In genomic region chr10:70115948-70116682, GRCh38 we compare ENCODE assay signal across 8 cellular contexts. TPM values are rescaled to one million over a fixed set of nuclear protein-coding genes. Genes with fewer than 3 reads are reported as not detected.
DNase-seq lines count a peak whose midpoint lies in the region; ATAC-seq and TF ChIP-seq lines count a peak whose summit lies in the region.

No MANE protein-coding gene starts in this region.

- peak; percentile 86 for ATAC-seq in HCT116
- peak; percentile 53 for ATAC-seq in gastroesophageal sphincter
- no peak for ATAC-seq in GM21515 (IDR thresholded peaks at IDR 0.05; ENCODE audit: unreplicated experiment)

- H4K20me1 ChIP-seq in HCT116 (ENCODE audit: insufficient read depth) (no peaks in the 10 kb centered on the region), OCI-LY7 (ENCODE audit: insufficient read depth, low read length) (no peaks in the 10 kb centered on the region)

- H3K4me1 ChIP-seq in HCT116 (ENCODE audit: control insufficient read depth in 1 of 2, insufficient read depth in 2 of 2, low read length in 2 of 2), result no peaks in the 10 kb centered on the region
- no peaks in the 10 kb centered on the region for H3K4me1 ChIP-seq in OCI-LY7 (ENCODE audit: insufficient read depth, low read length, poor library complexity, severe bottlenecking)
- peaks cover 0 to 8% (median 0%) of the 10 kb centered on the region in 3 donors for H3K4me1 ChIP-seq in gastroesophageal sphincter

- TF ChIP-seq CTCF in CD14-positive monocyte (IDR thresholded peaks at IDR 0.05), result peak; percentile 96
- peak; percentile 71 to 95 (median 89) for TF ChIP-seq CTCF in HCT116 (IDR thresholded peaks at IDR 0.05 in 2 of 3, conservative IDR thresholded peaks at IDR 0.05 in 1 of 3; ENCODE audit: borderline replicate concordance in 1 of 3, insufficient read depth in 1 of 3, low read depth in 2 of 3, low read length in 2 of 3)
- TF ChIP-seq CTCF in OCI-LY7 (conservative IDR thresholded peaks at IDR 0.05; ENCODE audit: low read length), result peak; percentile 95
- TF ChIP-seq CTCF in gastroesophageal sphincter (IDR thresholded peaks at IDR 0.05), result peak; percentile 68 to 90 (median 78)

- peaks cover 0 to 8% (median 1%) of the 10 kb centered on the region in 3 donors for H3K27me3 Mint-ChIP-seq in CD14-positive monocyte (ENCODE audit: low read depth in 3 of 3)
- H3K27me3 Mint-ChIP-seq in activated T-helper 1 cell treated with anti-CD3 and anti-CD28 coated beads, Interleukin-12 subunit alpha, Interleukin-12 subunit beta, Interleukin-2, Interleukin-4 antibody, amounts not matched to agents 30 ng/mL and 10 ng/mL and 1 ng/mL, durations not matched to agents 14 hours and 24 hours and 36 hours (ENCODE audit: insufficient read depth), result peaks cover 2% of the 10 kb centered on the region

- 14 to 36% methylated on average over 3 to 5 of the region's 12 CpGs for WGBS in gastroesophageal sphincter (ENCODE audit: low coverage in 1 of 2), 2 donors

- DNase-seq in CD14-positive monocyte (ENCODE audit: low spot score), result no peak
- peak; percentile 21 for DNase-seq in HCT116 (ENCODE audit: low read depth, low spot score)
- peak; percentile 71 for DNase-seq in OCI-LY7 (ENCODE audit: low spot score)
- DNase-seq in activated T-helper 1 cell treated with anti-CD3 and anti-CD28 coated beads, Interleukin-12 subunit alpha, Interleukin-12 subunit beta, Interleukin-2, Interleukin-4 antibody, amounts not matched to agents 30 ng/mL and 10 ng/mL and 1 ng/mL, durations not matched to agents 14 hours and 24 hours and 36 hours (ENCODE audit: low spot score), result peak; percentile 41
- DNase-seq in posterior cingulate gyrus, result peak in 6 of 10 donors; percentile 30 to 84 (median 47)
- no peak for DNase-seq in NCI-H1048 (lab: John Stamatoyannopoulos, UW)

- H3K4me3 ChIP-seq in HCT116 (replicated peaks in 1 of 2; ENCODE audit: low read depth in 1 of 2, low read length in 2 of 2) (no peak overlapping the region), OCI-LY7 (ENCODE audit: low read depth, low read length, poor library complexity, severe bottlenecking) (no peak overlapping the region), gastroesophageal sphincter (no peak overlapping the region)

- intact Hi-C loops in CD14-positive monocyte (cut with micrococcal nuclease), result no loop called here
- intact Hi-C loops in HCT116 (cut with micrococcal nuclease), result no loop called here
- intact Hi-C loops in OCI-LY7 (cut with micrococcal nuclease; ENCODE audit: unreplicated experiment), result loop anchor here (1.0 to 5.0 kb wide), 2 partner anchors 248 to 261 kb away; no protein-coding TSS in a partner anchor
- intact Hi-C loops in activated T-helper 1 cell treated with anti-CD3 and anti-CD28 coated beads, Interleukin-12 subunit alpha, Interleukin-12 subunit beta, Interleukin-2, Interleukin-4 antibody, amounts not matched to agents 30 ng/mL and 10 ng/mL and 1 ng/mL, durations not matched to agents 14 hours and 24 hours and 36 hours (cut with micrococcal nuclease), result loop anchor here (1.0 to 2.0 kb wide), 3 partner anchors 17 to 248 kb away; partner anchors contain the start of genes AIFM2 and TYSND1
- intact Hi-C loops in posterior cingulate gyrus (cut with DNase I), result no loop called here

- H3K9me2 ChIP-seq in HCT116 (ENCODE audit: insufficient read depth), result no peaks in the 10 kb centered on the region
- no peaks in the 10 kb centered on the region for H3K9me2 ChIP-seq in OCI-LY7 (ENCODE audit: insufficient read depth, low read length)

- TF ChIP-seq POLR2A in HCT116 (IDR thresholded peaks at IDR 0.05; ENCODE audit: borderline replicate concordance, extremely low read depth, insufficient read depth, insufficient read length) (no peak), gastroesophageal sphincter (IDR thresholded peaks at IDR 0.05) (no peak)

- peaks cover 16 to 25% of the 10 kb centered on the region in 2 donors for H3K36me3 Mint-ChIP-seq in CD14-positive monocyte
- H3K36me3 Mint-ChIP-seq in activated T-helper 1 cell treated with anti-CD3 and anti-CD28 coated beads, Interleukin-12 subunit alpha, Interleukin-12 subunit beta, Interleukin-2, Interleukin-4 antibody, amounts not matched to agents 30 ng/mL and 10 ng/mL and 1 ng/mL, durations not matched to agents 14 hours and 24 hours and 36 hours (ENCODE audit: low read depth), result no peaks in the 10 kb centered on the region

- H3K27ac Mint-ChIP-seq in CD14-positive monocyte, result peak overlapping the region in 1 of 7 donors; percentile 68
- no peak overlapping the region for H3K27ac Mint-ChIP-seq in activated T-helper 1 cell treated with anti-CD3 and anti-CD28 coated beads, Interleukin-12 subunit alpha, Interleukin-12 subunit beta, Interleukin-2, Interleukin-4 antibody, amounts not matched to agents 30 ng/mL and 10 ng/mL and 1 ng/mL, durations not matched to agents 14 hours and 24 hours and 36 hours

- H3K36me3 ChIP-seq in HCT116 (ENCODE audit: control insufficient read depth in 1 of 2, insufficient read depth in 2 of 2, low read length in 2 of 2) (peaks cover 11 to 53% of the 10 kb centered on the region in 2 experiments; a peak in 3 of 4 replicates), OCI-LY7 (ENCODE audit: insufficient read depth, low read length) (no peaks in the 10 kb centered on the region), gastroesophageal sphincter (peaks cover 0 to 91% of the 10 kb centered on the region in 2 donors)

- RAD21 ChIA-PET in HCT116 (lab: Charles Lee; ENCODE audit: low non-redundant PET in 1 of 2, low total read pairs in 2 of 2, uncharacterized antibody in 2 of 2, unreplicated experiment in 2 of 2), result interaction anchor here (0.8 to 1.2 kb wide), 3 partner anchors 30 to 248 kb away, joined by 3 to 7 read pairs (median 4); partner anchors contain the start of gene TYSND1 (in 1 of the 2)

- H3K9ac ChIP-seq in HCT116 (ENCODE audit: low read length), result no peak overlapping the region

- H3K9me3 ChIP-seq in HCT116 (ENCODE audit: control insufficient read depth in 1 of 2, insufficient read depth in 1 of 2, low read depth in 1 of 2, low read length in 2 of 2), result no peaks in the 10 kb centered on the region
- H3K9me3 ChIP-seq in OCI-LY7 (ENCODE audit: low read length), result no peaks in the 10 kb centered on the region
- H3K9me3 ChIP-seq in gastroesophageal sphincter, result no peaks in the 10 kb centered on the region

- H3K27me3 ChIP-seq in HCT116 (ENCODE audit: insufficient read depth, low read length) (no peaks in the 10 kb centered on the region), gastroesophageal sphincter (no peaks in the 10 kb centered on the region)

- no peak for TF ChIP-seq EP300 in gastroesophageal sphincter (IDR thresholded peaks at IDR 0.05)

- POLR2A ChIA-PET in HCT116 (lab: Charles Lee), result interaction anchor here (1.8 kb wide), 1 partner anchor 30 kb away, joined by 7 read pairs; the partner anchor contains the start of gene TYSND1
- POLR2A ChIA-PET in OCI-LY7 (lab: Charles Lee), result interaction anchor here (0.5 to 1.4 kb wide), 6 partner anchors 25 to 923 kb away, joined by 3 to 4 read pairs (median 4); partner anchors contain the start of gene TYSND1

- H2AFZ ChIP-seq in HCT116 (ENCODE audit: low read depth, low read length, poor library complexity, severe bottlenecking), result no peak overlapping the region
- no peak overlapping the region for H2AFZ ChIP-seq in OCI-LY7 (ENCODE audit: low read length)

- peaks cover 14% of the 10 kb centered on the region for H3K4me1 Mint-ChIP-seq in CD14-positive monocyte
- H3K4me1 Mint-ChIP-seq in activated T-helper 1 cell treated with anti-CD3 and anti-CD28 coated beads, Interleukin-12 subunit alpha, Interleukin-12 subunit beta, Interleukin-2, Interleukin-4 antibody, amounts not matched to agents 30 ng/mL and 10 ng/mL and 1 ng/mL, durations not matched to agents 14 hours and 24 hours and 36 hours (ENCODE audit: low read depth), result peaks cover 8% of the 10 kb centered on the region

- H3K79me2 ChIP-seq in HCT116 (ENCODE audit: insufficient read depth, low read length), result no peaks in the 10 kb centered on the region
- no peaks in the 10 kb centered on the region for H3K79me2 ChIP-seq in OCI-LY7 (ENCODE audit: insufficient read depth, low read depth, low read length)

- no peak overlapping the region for H3K4me2 ChIP-seq in HCT116 (ENCODE audit: low read length)
- no peak overlapping the region for H3K4me2 ChIP-seq in OCI-LY7 (ENCODE audit: low read length)

- no peak overlapping the region for H3K27ac ChIP-seq in HCT116 (ENCODE audit: low read depth, low read length)
- no peak overlapping the region for H3K27ac ChIP-seq in OCI-LY7 (ENCODE audit: low read depth, low read length, poor library complexity, severe bottlenecking)
- no peak overlapping the region for H3K27ac ChIP-seq in gastroesophageal sphincter

- peak; percentile 65 for TF ChIP-seq RAD21 in HCT116 (IDR thresholded peaks at IDR 0.05; ENCODE audit: low read depth)

- BruUV-seq in HCT116 (replicated peaks; lab: Mats Ljungman, UMichigan), result no TSS peak
- BruUV-seq in OCI-LY7 (replicated peaks; lab: Mats Ljungman, UMichigan), result no TSS peak

- H3K9me3 Mint-ChIP-seq in CD14-positive monocyte, result peaks cover 0 to 2% (median 0%) of the 10 kb centered on the region in 7 donors
- no peaks in the 10 kb centered on the region for H3K9me3 Mint-ChIP-seq in activated T-helper 1 cell treated with anti-CD3 and anti-CD28 coated beads, Interleukin-12 subunit alpha, Interleukin-12 subunit beta, Interleukin-2, Interleukin-4 antibody, amounts not matched to agents 30 ng/mL and 10 ng/mL and 1 ng/mL, durations not matched to agents 14 hours and 24 hours and 36 hours

- CTCF ChIA-PET in HCT116 (lab: Charles Lee) (interaction anchor here (0.7 to 3.0 kb wide), 19 partner anchors 9 to 340 kb away, joined by 3 to 22 read pairs (median 4); partner anchors contain the start of genes MACROH2A2, SAR1A and TYSND1), OCI-LY7 (lab: Charles Lee; ENCODE audit: unreplicated experiment) (interaction anchor here (0.6 to 1.3 kb wide), 5 partner anchors 30 to 321 kb away, joined by 3 to 10 read pairs (median 3); partner anchors contain the start of gene TYSND1)

- H3K4me3 Mint-ChIP-seq in CD14-positive monocyte, result no peak overlapping the region
- no peak overlapping the region for H3K4me3 Mint-ChIP-seq in activated T-helper 1 cell treated with anti-CD3 and anti-CD28 coated beads, Interleukin-12 subunit alpha, Interleukin-12 subunit beta, Interleukin-2, Interleukin-4 antibody, amounts not matched to agents 30 ng/mL and 10 ng/mL and 1 ng/mL, durations not matched to agents 14 hours and 24 hours and 36 hours

RNA-seq across cellular contexts. Expression of gene AIFM2, which starts 16.5 kb away (rescaled TPM):
- polyA plus RNA-seq in CD14-positive monocyte, result under 1 TPM; 0.28 to 0.41 TPM
- total RNA-seq in HCT116 (2021; ENCODE audit: unreplicated experiment) (20.0 TPM), OCI-LY7 (2022) (2.4 and 2.6 TPM in 2 replicates), gastroesophageal sphincter (10 to 100 TPM; 11.8 to 23.3 (median 16.9) TPM)
- polyA plus RNA-seq in HCT116 (2012), result 21.4 and 25.9 TPM in 2 replicates
- total RNA-seq in OCI-LY7 (2014; rRNA removed; shearing (Covaris generic)), result 1.1 and 1.7 TPM in 2 replicates
- total RNA-seq in activated T-helper 1 cell treated with anti-CD3 and anti-CD28 coated beads, Interleukin-12 subunit alpha, Interleukin-12 subunit beta, Interleukin-2, Interleukin-4 antibody, amounts not matched to agents 30 ng/mL and 10 ng/mL and 1 ng/mL, durations not matched to agents 14 hours and 24 hours and 36 hours, result 7.1 and 7.3 TPM in 2 replicates

RNA-seq across cellular contexts. Expression of gene TYSND1, which starts 30.4 kb away (rescaled TPM):
- 10 to 100 TPM in 1 of 2 donors, 1 to 10 TPM in 1; 8.6 to 11.2 TPM for polyA plus RNA-seq in CD14-positive monocyte
- total RNA-seq in HCT116 (2021; ENCODE audit: unreplicated experiment) (13.6 TPM), OCI-LY7 (2022) (47.3 and 48.1 TPM in 2 replicates), gastroesophageal sphincter (10 to 100 TPM in 3 of 4 donors, 1 to 10 TPM in 1; 6.9 to 13.4 (median 11.4) TPM)
- polyA plus RNA-seq in HCT116 (2012), result 9.7 and 9.9 TPM in 2 replicates
- total RNA-seq in OCI-LY7 (2014; rRNA removed; shearing (Covaris generic)), result 32.5 and 33.4 TPM in 2 replicates
- total RNA-seq in activated T-helper 1 cell treated with anti-CD3 and anti-CD28 coated beads, Interleukin-12 subunit alpha, Interleukin-12 subunit beta, Interleukin-2, Interleukin-4 antibody, amounts not matched to agents 30 ng/mL and 10 ng/mL and 1 ng/mL, durations not matched to agents 14 hours and 24 hours and 36 hours, result 12.6 and 12.7 TPM in 2 replicates

RNA-seq across cellular contexts. Expression of gene SAR1A, which starts 54.2 kb away (rescaled TPM):
- 10 to 100 TPM; 36.7 to 47.5 TPM for polyA plus RNA-seq in CD14-positive monocyte
- total RNA-seq in HCT116 (2021; ENCODE audit: unreplicated experiment) (86.9 TPM), OCI-LY7 (2022) (71.0 and 81.4 TPM in 2 replicates), gastroesophageal sphincter (100 to 1,000 TPM in 1 of 4 donors, 10 to 100 TPM in 3; 86.0 to 122 (median 92.6) TPM)
- polyA plus RNA-seq in HCT116 (2012), result 37.1 and 43.0 TPM in 2 replicates
- 39.4 and 39.5 TPM in 2 replicates for total RNA-seq in OCI-LY7 (2014; rRNA removed; shearing (Covaris generic))
- 117 TPM in 2 replicates for total RNA-seq in activated T-helper 1 cell treated with anti-CD3 and anti-CD28 coated beads, Interleukin-12 subunit alpha, Interleukin-12 subunit beta, Interleukin-2, Interleukin-4 antibody, amounts not matched to agents 30 ng/mL and 10 ng/mL and 1 ng/mL, durations not matched to agents 14 hours and 24 hours and 36 hours

Comparison
In these comparisons a context has a peak if more than half of its experiments do, and no peak if none do; other contexts are left out.
1. DNase-seq: peak in HCT116 (single experiment), OCI-LY7 (single experiment), activated T-helper 1 cell treated with anti-CD3 and anti-CD28 coated beads, Interleukin-12 subunit alpha, Interleukin-12 subunit beta, Interleukin-2, Interleukin-4 antibody, amounts not matched to agents 30 ng/mL and 10 ng/mL and 1 ng/mL, durations not matched to agents 14 hours and 24 hours and 36 hours (single experiment) and posterior cingulate gyrus (6 of 10); none in CD14-positive monocyte (single experiment) and NCI-H1048 (single experiment).
2. intact Hi-C loops: an anchor here in OCI-LY7 (1.0 to 5.0 kb wide) and activated T-helper 1 cell treated with anti-CD3 and anti-CD28 coated beads, Interleukin-12 subunit alpha, Interleukin-12 subunit beta, Interleukin-2, Interleukin-4 antibody, amounts not matched to agents 30 ng/mL and 10 ng/mL and 1 ng/mL, durations not matched to agents 14 hours and 24 hours and 36 hours (1.0 to 2.0 kb wide); none called in CD14-positive monocyte, HCT116 and posterior cingulate gyrus.
3. Peak in every context shown above with its lines, with median percentiles within 50 percentile points of each other: CTCF ChIP-seq.